1 cellular context compared by ENCODE assay signal in the genomic region with DNA sequence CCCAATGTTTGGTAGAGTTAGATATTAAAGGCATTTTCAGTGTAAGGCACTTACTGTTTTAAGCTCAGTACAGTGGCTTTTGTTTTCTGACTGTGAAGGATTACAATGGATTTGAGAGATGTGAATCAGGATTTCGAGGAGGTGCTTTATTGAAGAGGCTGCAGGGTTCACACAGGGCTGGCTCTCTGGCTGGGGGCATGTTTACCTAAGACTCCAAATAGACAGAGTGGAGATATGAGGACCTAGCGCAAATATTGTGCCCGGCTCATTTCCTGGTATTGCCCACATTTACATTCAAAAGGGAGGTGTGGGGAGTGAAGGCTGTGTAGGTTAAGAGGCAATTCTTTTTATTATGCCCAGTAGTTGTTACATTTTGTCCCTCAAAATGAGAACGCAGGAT.
TF ChIP-seq lines count a peak whose summit lies in the region.

No MANE protein-coding gene starts in this region.

TF ChIP-seq in K562, 482 proteins besides CTCF, POLR2A, EP300 and RAD21 (continued from another document):
- TF ChIP-seq, protein P1, sequence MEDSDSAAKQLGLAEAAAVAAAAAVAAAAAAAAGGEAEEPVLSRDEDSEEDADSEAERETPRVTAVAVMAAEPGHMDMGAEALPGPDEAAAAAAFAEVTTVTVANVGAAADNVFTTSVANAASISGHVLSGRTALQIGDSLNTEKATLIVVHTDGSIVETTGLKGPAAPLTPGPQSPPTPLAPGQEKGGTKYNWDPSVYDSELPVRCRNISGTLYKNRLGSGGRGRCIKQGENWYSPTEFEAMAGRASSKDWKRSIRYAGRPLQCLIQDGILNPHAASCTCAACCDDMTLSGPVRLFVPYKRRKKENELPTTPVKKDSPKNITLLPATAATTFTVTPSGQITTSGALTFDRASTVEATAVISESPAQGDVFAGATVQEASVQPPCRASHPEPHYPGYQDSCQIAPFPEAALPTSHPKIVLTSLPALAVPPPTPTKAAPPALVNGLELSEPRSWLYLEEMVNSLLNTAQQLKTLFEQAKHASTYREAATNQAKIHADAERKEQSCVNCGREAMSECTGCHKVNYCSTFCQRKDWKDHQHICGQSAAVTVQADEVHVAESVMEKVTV (CRISPR knock-in tag; IDR thresholded peaks at IDR 0.05): no peak
- TF ChIP-seq ELF2 (CRISPR knock-in tag; IDR thresholded peaks at IDR 0.05) (no peak), CEBPZ (IDR thresholded peaks at IDR 0.05; ENCODE audit: borderline replicate concordance, low read depth, low read length) (no peak)
